16 cellular contexts compared by ENCODE assay signal in genomic region chr2:120379916-120380893, GRCh38.
DNase-seq lines count a peak whose midpoint lies in the region; ATAC-seq lines count a peak whose summit lies in the region.
"Had no signal": no experiment of that assay in that cellular context is flagged by ENCODE, and none has a peak within 500 bp of the region (broad histone marks: within the 10 kb centered on the region; RNA-seq: fewer than 3 reads in every experiment).

No MANE protein-coding gene starts in this region.

- no peak for ATAC-seq in HG02852 (IDR thresholded peaks at IDR 0.05; ENCODE audit: unreplicated experiment)
- no peak for ATAC-seq in HG02973 (IDR thresholded peaks at IDR 0.05; ENCODE audit: unreplicated experiment)
- ATAC-seq: activated T-helper 17 cell treated with anti-CD3 and anti-CD28 coated beads, Interleukin-2, amount 50 U/mL, for 72 hours; naive thymus-derived CD8-positive, alpha-beta T cell; stimulated activated naive CD8-positive, alpha-beta T cell treated with anti-CD3 and anti-CD28 coated beads, Interleukin-15, amount 100 ng/mL, for 72 hours had no signal

- DNase-seq in DMS153 (lab: John Stamatoyannopoulos, UW) (peak; percentile 96), NCI-H128 (lab: John Stamatoyannopoulos, UW; ENCODE audit: unreplicated experiment) (peak; percentile 29), NCI-H2196 (lab: John Stamatoyannopoulos, UW; ENCODE audit: unreplicated experiment) (peak; percentile 85), cerebellar cortex (ENCODE audit: low spot score) (peak; percentile 3), T-helper 2 cell (no peak), cortex of kidney (lab: John Stamatoyannopoulos, UW) (no peak)
- DNase-seq: activated CD4-positive, alpha-beta memory T cell treated with anti-CD3 and anti-CD28 coated beads, Interleukin-2, amount 10 ng/mL, durations not matched to agents 7 days and 5 days; adrenal gland; HFFc6; naive thymus-derived CD8-positive, alpha-beta T cell; stimulated activated CD4-positive, alpha-beta T cell treated with anti-CD3 and anti-CD28 coated beads, Interleukin-15, amount 100 ng/mL, for 24 hours; stimulated activated naive CD8-positive, alpha-beta T cell treated with anti-CD3 and anti-CD28 coated beads, Interleukin-15, amount 100 ng/mL, for 72 hours; uterus had no signal

Comparison
In these comparisons a context has a peak if more than half of its experiments do, and no peak if none do; other contexts are left out.
1. DNase-seq: peak in DMS153 (single experiment), NCI-H128 (single experiment), NCI-H2196 (single experiment) and cerebellar cortex (single experiment); none in T-helper 2 cell (0 of 5) and cortex of kidney (single experiment).